Comparison of ENCODE assay signal across 8 cellular contexts in the genomic region with DNA sequence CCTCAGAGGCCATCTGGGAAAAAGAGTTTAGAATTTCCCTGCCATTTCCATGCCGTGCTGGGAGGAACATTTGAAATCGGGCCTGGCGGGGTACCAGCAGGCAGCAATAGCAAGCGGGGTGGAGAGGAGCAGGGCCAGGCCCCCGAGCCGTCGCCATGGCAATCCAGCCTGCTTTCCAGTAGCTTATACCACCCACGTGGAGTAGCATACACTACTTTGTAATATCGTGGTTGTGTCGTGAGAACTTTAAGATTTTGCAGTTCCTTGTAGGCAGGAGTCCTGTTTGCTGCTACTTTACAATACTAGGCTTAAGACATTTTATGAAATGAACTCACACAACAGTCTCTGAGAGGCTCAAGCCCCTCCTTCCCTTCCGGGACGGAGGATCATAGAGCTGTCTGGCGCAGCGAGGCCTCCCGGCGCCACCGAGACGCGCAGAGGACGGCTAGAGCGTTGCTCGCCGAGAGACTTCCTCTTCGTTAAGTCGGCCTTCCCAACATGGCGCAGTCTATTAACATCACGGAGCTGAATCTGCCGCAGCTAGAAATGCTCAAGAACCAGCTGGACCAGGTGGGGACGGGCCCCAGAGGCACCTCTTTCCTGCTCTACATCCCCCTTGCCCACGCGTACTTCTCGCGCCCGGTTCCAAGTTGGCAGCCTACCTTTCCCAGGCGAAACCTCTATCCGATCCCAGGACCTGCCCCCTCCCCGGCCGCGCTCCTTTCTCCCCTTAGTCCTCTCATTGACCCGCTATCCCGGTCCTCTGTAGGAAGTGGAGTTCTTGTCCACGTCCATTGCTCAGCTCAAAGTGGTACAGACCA. TPM values are rescaled to one million over a fixed set of nuclear protein-coding genes. Genes with fewer than 3 reads are reported as not detected.
DNase-seq lines count a peak whose midpoint lies in the region; ATAC-seq, FAIRE-seq and TF ChIP-seq lines count a peak whose summit lies in the region.

A gene (plus strand): TSS at position 473 of the 821 bp plus-strand sequence. CDS start 26 bp downstream, at position 499.

- H3K27ac ChIP-seq in right atrium auricular region (peak within 1 kb of the TSS; percentile 85 to 89), psoas muscle (peak within 1 kb of the TSS; percentile 88)

- ATAC-seq in HG02870 (IDR thresholded peaks at IDR 0.05; ENCODE audit: unreplicated experiment) (peak; percentile 78), T-helper 17 cell (peak; percentile 92), psoas muscle (peak; percentile 87 to 91 (median 90))

- no peaks in the 10 kb centered on the region for H3K27me3 Mint-ChIP-seq in T-helper 17 cell

- H3K4me1 ChIP-seq in right atrium auricular region (peaks cover 0 to 39% of the 10 kb centered on the region in 2 donors), psoas muscle (peaks cover 28% of the 10 kb centered on the region)

- H3K27ac Mint-ChIP-seq in T-helper 17 cell = peak within 1 kb of the TSS; percentile 97

- H3K36me3 Mint-ChIP-seq in T-helper 17 cell (ENCODE audit: low read depth) = peaks cover 2% of the 10 kb centered on the region

- intact Hi-C loops in psoas muscle (cut with DNase I) = no loop called here

- H3K4me1 Mint-ChIP-seq in T-helper 17 cell = peaks cover 31% of the 10 kb centered on the region

- WGBS in psoas muscle, 3 donors = 0 to 1% (median 1%) methylated on average over 39 to 42 of the region's 42 CpGs

- TF ChIP-seq CTCF in GM13976 (IDR thresholded peaks at IDR 0.05; ENCODE audit: borderline replicate concordance, control extremely low read depth, extremely low read depth, insufficient read depth, missing control alignments) = no peak
- TF ChIP-seq CTCF in right atrium auricular region (IDR thresholded peaks at IDR 0.05) = no peak
- TF ChIP-seq CTCF in psoas muscle (IDR thresholded peaks at IDR 0.05) = peak; percentile 13

- peak within 1 kb of the TSS; percentile 97 for H3K4me3 Mint-ChIP-seq in T-helper 17 cell

- peak; percentile 93 for DNase-seq in GM13976 (ENCODE audit: low spot score)
- peak; percentile 74 for DNase-seq in NCI-H146 treated with DMSO at 0.1 percent for 48 hours (lab: John Stamatoyannopoulos, UW; ENCODE audit: unreplicated experiment)
- DNase-seq in T-helper 17 cell = peak; percentile 69 to 83 (median 76)
- peak in 55 of 56 donors; percentile 38 to 95 (median 82) for DNase-seq in amygdala (lab: John Stamatoyannopoulos, UW)
- peak; percentile 91 for DNase-seq in right atrium auricular region (ENCODE audit: low spot score)
- peak; percentile 87 to 94 for DNase-seq in psoas muscle
- DNase-seq in urothelium cell line (ENCODE audit: low spot score) = peak; percentile 90

- no peaks in the 10 kb centered on the region for H3K27me3 ChIP-seq in right atrium auricular region
- no peaks in the 10 kb centered on the region for H3K27me3 ChIP-seq in psoas muscle (ENCODE audit: insufficient read depth in 3 of 3, low read length in 2 of 3)

- in situ Hi-C loops in GM13976 (cut with MboI; ENCODE audit: low sequenced_read_pairs, unreplicated experiment) = no loop called here

- peaks cover 13% of the 10 kb centered on the region for H3K36me3 ChIP-seq in right atrium auricular region
- peaks cover 0 to 27% of the 10 kb centered on the region in 2 donors for H3K36me3 ChIP-seq in psoas muscle (ENCODE audit: insufficient read depth in 1 of 2, low read depth in 1 of 2)

- H3K4me3 ChIP-seq in right atrium auricular region (peak within 1 kb of the TSS; percentile 83 to 88), psoas muscle (peak within 1 kb of the TSS; percentile 86)

- peak; percentile 32 for FAIRE-seq in urothelium cell line (lab: Jason Lieb, UNC)

- no peaks in the 10 kb centered on the region for H3K9me3 ChIP-seq in T-helper 17 cell (ENCODE audit: control insufficient read depth, low read length, poor library complexity, severe bottlenecking)
- H3K9me3 ChIP-seq in right atrium auricular region = no peaks in the 10 kb centered on the region
- no peaks in the 10 kb centered on the region for H3K9me3 ChIP-seq in psoas muscle

RNA-seq across cellular contexts. Expression of the gene that starts here (rescaled TPM):
- total RNA-seq in T-helper 17 cell (100 to 1,000 TPM; 566 to 600 TPM), right atrium auricular region (100 to 1,000 TPM; 416 to 549 TPM), psoas muscle (100 to 1,000 TPM; 239 to 282 (median 266) TPM)
- polyA plus RNA-seq in psoas muscle = 100 to 1,000 TPM; 406 to 603 (median 474) TPM

Comparison
In these comparisons a context has a peak if more than half of its experiments do, and no peak if none do; other contexts are left out.
1. Peak in every context shown above with its lines: DNase-seq, ATAC-seq, H3K4me3 ChIP-seq and H3K27ac ChIP-seq.